Comparison of ENCODE assay signal across 18 cellular contexts in genomic region chr17:44982113-44982702, GRCh38. TPM values are rescaled to one million over a fixed set of nuclear protein-coding genes. Genes with fewer than 3 reads are reported as not detected.
"Had no signal": no experiment of that assay in that cellular context is flagged by ENCODE, and none has a peak within 500 bp of the region (broad histone marks: within the 10 kb centered on the region; RNA-seq: fewer than 3 reads in every experiment).

No MANE protein-coding gene starts in this region.

- H3K4me1 ChIP-seq: foreskin keratinocyte, pancreas had no signal

- H3K27ac ChIP-seq: left lung, thoracic aorta, uterus had no signal

- H3K36me3 Mint-ChIP-seq: activated naive CD4-positive, alpha-beta T cell treated with anti-CD3 and anti-CD28 coated beads, Interleukin-2, amount 50 U/mL, for 24 hours had no signal

- ATAC-seq: foreskin keratinocyte had no signal

- H3K4me3 ChIP-seq: left lung, pancreas, thoracic aorta, uterus had no signal

- DNase-seq: activated CD4-positive, alpha-beta T cell treated with anti-CD3 and anti-CD28 coated beads, Interleukin-2, amount 10 ng/mL, durations not matched to agents 7 days and 5 days; activated CD4-positive, CD25-positive, alpha-beta regulatory T cell; activated CD8-positive, alpha-beta memory T cell treated with anti-CD3 and anti-CD28 coated beads for 24 hours; activated T-cell treated with anti-CD3 and anti-CD28 coated beads for 4 hours; amygdala; foreskin keratinocyte; islet precursor cell; left lung; mesendoderm; pancreas; stimulated activated CD4-positive, alpha-beta T cell treated with anti-CD3 and anti-CD28 coated beads, Interleukin-4, amount 100 ng/mL, for 24 hours; T-helper 2 cell; uterus had no signal

- H3K4me3 Mint-ChIP-seq: activated CD4-positive, alpha-beta T cell treated with anti-CD3 and anti-CD28 coated beads, Interleukin-2, amount 10 ng/mL, durations not matched to agents 7 days and 5 days; activated naive CD4-positive, alpha-beta T cell treated with anti-CD3 and anti-CD28 coated beads, Interleukin-2, amount 50 U/mL, for 24 hours; neural crest cell; stimulated activated naive CD8-positive, alpha-beta T cell treated with anti-CD3 and anti-CD28 coated beads, Interleukin-15, Interleukin-2, amounts not matched to agents 100 ng/mL and 50 ng/mL, for 24 hours had no signal

- H3K27ac Mint-ChIP-seq: activated CD4-positive, alpha-beta T cell treated with anti-CD3 and anti-CD28 coated beads, Interleukin-2, amount 10 ng/mL, durations not matched to agents 7 days and 5 days; activated naive CD4-positive, alpha-beta T cell treated with anti-CD3 and anti-CD28 coated beads, Interleukin-2, amount 50 U/mL, for 24 hours; stimulated activated naive CD8-positive, alpha-beta T cell treated with anti-CD3 and anti-CD28 coated beads, Interleukin-15, Interleukin-2, amounts not matched to agents 100 ng/mL and 50 ng/mL, for 24 hours had no signal

- H3K27me3 ChIP-seq: pancreas, uterus had no signal

- H3K9me3 Mint-ChIP-seq: activated naive CD4-positive, alpha-beta T cell treated with anti-CD3 and anti-CD28 coated beads, Interleukin-2, amount 50 U/mL, for 24 hours; stimulated activated naive CD8-positive, alpha-beta T cell treated with anti-CD3 and anti-CD28 coated beads, Interleukin-15, Interleukin-2, amounts not matched to agents 100 ng/mL and 50 ng/mL, for 24 hours had no signal

- H3K36me3 ChIP-seq: left lung, pancreas, thoracic aorta, uterus had no signal

- H3K9me3 ChIP-seq: left lung, pancreas, thoracic aorta, uterus had no signal

RNA-seq across cellular contexts. Expression of gene C1QL1, which starts 14.1 kb away (rescaled TPM):
- total RNA-seq: bronchial epithelial cell had no signal

RNA-seq across cellular contexts. Expression of gene KIF18B, which starts 34.6 kb away (rescaled TPM):
- total RNA-seq: bronchial epithelial cell had no signal
